8 cellular contexts compared by ENCODE assay signal in the genomic region with DNA sequence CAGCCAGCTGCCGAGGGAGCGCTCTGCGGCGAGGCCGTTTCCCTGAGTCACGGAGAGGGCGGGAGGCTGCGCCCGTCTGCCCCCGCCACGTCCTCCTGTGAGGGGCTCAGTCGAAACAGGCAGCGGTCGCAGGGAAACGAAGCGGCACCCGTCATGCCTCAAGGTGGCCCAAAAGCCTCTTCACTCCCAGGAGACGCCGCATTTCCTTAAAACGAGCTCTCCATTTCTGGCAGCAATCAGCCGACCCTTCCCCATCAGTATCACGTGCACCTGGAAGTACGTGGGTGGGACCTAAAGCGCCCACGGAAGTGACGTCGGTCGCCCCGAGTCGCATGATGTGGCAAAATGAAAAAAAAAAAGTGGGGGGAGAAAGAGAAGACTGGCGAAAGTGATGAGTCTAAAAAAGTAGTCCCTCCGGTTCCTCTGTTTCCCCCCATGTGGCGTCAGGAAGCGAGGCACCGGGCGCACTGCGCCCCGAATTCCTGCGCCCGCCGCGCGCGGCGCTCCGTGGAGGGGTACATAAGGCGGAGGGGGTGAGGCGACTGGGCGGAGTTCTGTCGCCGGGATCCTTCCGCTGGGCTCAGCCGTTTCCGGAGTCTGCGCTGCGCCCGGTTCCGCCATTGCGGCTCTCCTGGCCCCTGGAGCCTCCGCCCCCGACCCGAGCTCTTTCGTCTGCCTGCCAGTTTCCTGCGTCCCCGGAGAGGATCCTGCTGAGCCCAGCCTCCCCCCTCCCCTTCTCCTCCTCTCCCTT. TPM values are rescaled to one million over a fixed set of nuclear protein-coding genes. Genes with fewer than 3 reads are reported as not detected.
DNase-seq lines count a peak whose midpoint lies in the region; TF ChIP-seq lines count a peak whose summit lies in the region.

Gene CLTC (plus strand): TSS at position 583 of the 751 bp plus-strand sequence. CDS start 237 bp downstream, outside the sequence.

- H3K9ac ChIP-seq in SK-N-SH: peak within 1 kb of the TSS; percentile 99

- no peaks in the 10 kb centered on the region for H3K9me3 ChIP-seq in SK-N-SH

- H3K9me3 Mint-ChIP-seq in HFFc6: no peaks in the 10 kb centered on the region

- H3K27ac ChIP-seq in SK-N-SH (ENCODE audit: low read depth in 2 of 2, low read length in 1 of 2): peak within 1 kb of the TSS; percentile 98 to 99

- under 1% methylated on average over 44 of the region's 65 CpGs for WGBS in SK-N-SH (ENCODE audit: low lambda C conversion rate)

- no peaks in the 10 kb centered on the region; the same call in 1 of the 2 replicates for H3K27me3 Mint-ChIP-seq in HFFc6 (ENCODE audit: insufficient read depth)

- H3K36me3 ChIP-seq in SK-N-SH (replicated peaks in 1 of 2; ENCODE audit: control insufficient read depth in 1 of 2, insufficient read depth in 2 of 2, low read length in 1 of 2): peaks cover 16 to 28% of the 10 kb centered on the region in 2 experiments

- peak in 1 of 2 experiments; percentile 62; a peak in 2 of 4 replicates for TF ChIP-seq EP300 in SK-N-SH (IDR thresholded peaks at IDR 0.05; ENCODE audit: borderline replicate concordance in 1 of 2, low read depth in 1 of 2, low read length in 1 of 2)

- H3F3A ChIP-seq in SK-N-SH (replicated peaks; ENCODE audit: insufficient read depth): peaks cover 11% of the 10 kb centered on the region

- H3K4me1 ChIP-seq in SK-N-SH (ENCODE audit: control insufficient read depth in 1 of 2, insufficient read depth in 2 of 2, low read depth in 1 of 2, low read length in 1 of 2): peaks cover 24 to 28% of the 10 kb centered on the region in 2 experiments; a peak in 3 of 4 replicates

- H4K20me1 ChIP-seq in SK-N-SH (ENCODE audit: insufficient read depth): peaks cover 39% of the 10 kb centered on the region

- TF ChIP-seq CTCF in HFFc6 (IDR thresholded peaks at IDR 0.05): no peak; the same call in 1 of the 2 replicates
- TF ChIP-seq CTCF in NB4 (IDR thresholded peaks at IDR 0.05; ENCODE audit: low read depth, low read length): no peak
- TF ChIP-seq CTCF in SK-N-SH (IDR thresholded peaks at IDR 0.05): no peak; the same call in 1 of the 2 replicates

- peaks cover 33% of the 10 kb centered on the region for H3K36me3 Mint-ChIP-seq in HFFc6 (ENCODE audit: low read depth)

- CTCF ChIA-PET in SK-N-SH (lab: Yijun Ruan, JAX): interaction anchor here (0.6 to 2.0 kb wide), 7 partner anchors 12 to 290 kb away, joined by 3 to 8 read pairs (median 4); no protein-coding TSS in a partner anchor

- TF ChIP-seq POLR2A in NB4 (IDR thresholded peaks at IDR 0.05; ENCODE audit: extremely low read depth, insufficient read length): peak; percentile 48

- TF ChIP-seq RAD21 in SK-N-SH (IDR thresholded peaks at IDR 0.05; ENCODE audit: low read length): no peak; the same call in 1 of the 2 replicates

- peak within 1 kb of the TSS; percentile 95 for H3K4me3 Mint-ChIP-seq in HFFc6

- peak within 1 kb of the TSS; percentile 66; the same call in 1 of the 2 replicates for H2AFZ ChIP-seq in SK-N-SH (ENCODE audit: low read depth)

- no peaks in the 10 kb centered on the region for H3K27me3 ChIP-seq in SK-N-SH (ENCODE audit: insufficient read depth)

- peak within 1 kb of the TSS; percentile 98 for H3K4me3 ChIP-seq in NB4 (ENCODE audit: low read depth, low read length)
- peak within 1 kb of the TSS; percentile 94 to 97 for H3K4me3 ChIP-seq in SK-N-SH (ENCODE audit: low read depth in 2 of 2, low read length in 1 of 2)

- H3K9me2 ChIP-seq in SK-N-SH: no peaks in the 10 kb centered on the region

- peak within 1 kb of the TSS; percentile 100 for H3K27ac Mint-ChIP-seq in HFFc6

- DNase-seq in GM04503 (ENCODE audit: low read depth): peak; percentile 89
- DNase-seq in HFFc6: peak; percentile 96
- peak; percentile 96 for DNase-seq in NB4 (ENCODE audit: low read depth)
- DNase-seq in SK-N-SH: peak; percentile 94
- DNase-seq in activated naive CD4-positive, alpha-beta T cell treated with anti-CD3 and anti-CD28 coated beads, Interleukin-2, amount 50 U/mL, for 16 hours: peak; percentile 94
- DNase-seq in germinal center (ENCODE audit: low spot score): peak; percentile 90
- peak; percentile 93 for DNase-seq in non-pigmented ciliary epithelial cell (ENCODE audit: low read depth)
- DNase-seq in superior temporal gyrus (ENCODE audit: extremely low spot score): peak; percentile 98

- H3K4me2 ChIP-seq in SK-N-SH: peak within 1 kb of the TSS; percentile 92

- H3K4me1 Mint-ChIP-seq in HFFc6 (ENCODE audit: low read depth): peaks cover 52% of the 10 kb centered on the region

- POLR2A ChIA-PET in SK-N-SH (lab: Yijun Ruan, JAX): interaction anchor here (0.6 to 2.4 kb wide), 15 partner anchors 15 to 194 kb away, joined by 3 to 13 read pairs (median 4); partner anchors contain the start of genes DHX40, PTRH2 and VMP1

- peaks cover 75% of the 10 kb centered on the region for H3K79me2 ChIP-seq in SK-N-SH (ENCODE audit: insufficient read depth)

TF ChIP-seq in SK-N-SH, 30 proteins besides CTCF, POLR2A, EP300 and RAD21 (continues in another document):
- TF ChIP-seq USF1 (IDR thresholded peaks at IDR 0.05; ENCODE audit: borderline replicate concordance, low read depth) (peak; percentile 91), RFX5 (IDR thresholded peaks at IDR 0.05; ENCODE audit: low read length) (peak; percentile 43; the same call in 1 of the 2 replicates), YY1 (IDR thresholded peaks at IDR 0.05; ENCODE audit: low read depth) (peak; percentile 95), USF2 (IDR thresholded peaks at IDR 0.05; ENCODE audit: borderline replicate concordance, low read depth, low read length) (peak; percentile 65), FOXJ3 (CRISPR knock-in tag; IDR thresholded peaks at IDR 0.05) (no peak), TEAD4 (IDR thresholded peaks at IDR 0.05; ENCODE audit: borderline replicate concordance, insufficient read depth) (peak; percentile 82; the same call in 1 of the 2 replicates), FOSL2 (IDR thresholded peaks at IDR 0.05; ENCODE audit: borderline replicate concordance, low read depth) (peak; percentile 20; the same call in 1 of the 2 replicates), NFIC (IDR thresholded peaks at IDR 0.05; ENCODE audit: borderline replicate concordance) (peak; percentile 34; the same call in 1 of the 2 replicates), MEF2A (IDR thresholded peaks at IDR 0.05; ENCODE audit: borderline replicate concordance, low read depth) (peak; percentile 62; the same call in 1 of the 2 replicates), RCOR1 (IDR thresholded peaks at IDR 0.05; ENCODE audit: low read length) (peak; percentile 47; the same call in 1 of the 2 replicates), POLR2AphosphoS5 (IDR thresholded peaks at IDR 0.05; ENCODE audit: low read depth, low read length) (peak; percentile 96)
- TF ChIP-seq, protein P1, sequence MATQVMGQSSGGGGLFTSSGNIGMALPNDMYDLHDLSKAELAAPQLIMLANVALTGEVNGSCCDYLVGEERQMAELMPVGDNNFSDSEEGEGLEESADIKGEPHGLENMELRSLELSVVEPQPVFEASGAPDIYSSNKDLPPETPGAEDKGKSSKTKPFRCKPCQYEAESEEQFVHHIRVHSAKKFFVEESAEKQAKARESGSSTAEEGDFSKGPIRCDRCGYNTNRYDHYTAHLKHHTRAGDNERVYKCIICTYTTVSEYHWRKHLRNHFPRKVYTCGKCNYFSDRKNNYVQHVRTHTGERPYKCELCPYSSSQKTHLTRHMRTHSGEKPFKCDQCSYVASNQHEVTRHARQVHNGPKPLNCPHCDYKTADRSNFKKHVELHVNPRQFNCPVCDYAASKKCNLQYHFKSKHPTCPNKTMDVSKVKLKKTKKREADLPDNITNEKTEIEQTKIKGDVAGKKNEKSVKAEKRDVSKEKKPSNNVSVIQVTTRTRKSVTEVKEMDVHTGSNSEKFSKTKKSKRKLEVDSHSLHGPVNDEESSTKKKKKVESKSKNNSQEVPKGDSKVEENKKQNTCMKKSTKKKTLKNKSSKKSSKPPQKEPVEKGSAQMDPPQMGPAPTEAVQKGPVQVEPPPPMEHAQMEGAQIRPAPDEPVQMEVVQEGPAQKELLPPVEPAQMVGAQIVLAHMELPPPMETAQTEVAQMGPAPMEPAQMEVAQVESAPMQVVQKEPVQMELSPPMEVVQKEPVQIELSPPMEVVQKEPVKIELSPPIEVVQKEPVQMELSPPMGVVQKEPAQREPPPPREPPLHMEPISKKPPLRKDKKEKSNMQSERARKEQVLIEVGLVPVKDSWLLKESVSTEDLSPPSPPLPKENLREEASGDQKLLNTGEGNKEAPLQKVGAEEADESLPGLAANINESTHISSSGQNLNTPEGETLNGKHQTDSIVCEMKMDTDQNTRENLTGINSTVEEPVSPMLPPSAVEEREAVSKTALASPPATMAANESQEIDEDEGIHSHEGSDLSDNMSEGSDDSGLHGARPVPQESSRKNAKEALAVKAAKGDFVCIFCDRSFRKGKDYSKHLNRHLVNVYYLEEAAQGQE (IDR thresholded peaks at IDR 0.05; ENCODE audit: low read depth, low read length): peak; percentile 70; the same call in 1 of the 2 replicates
- TF ChIP-seq, protein P2, sequence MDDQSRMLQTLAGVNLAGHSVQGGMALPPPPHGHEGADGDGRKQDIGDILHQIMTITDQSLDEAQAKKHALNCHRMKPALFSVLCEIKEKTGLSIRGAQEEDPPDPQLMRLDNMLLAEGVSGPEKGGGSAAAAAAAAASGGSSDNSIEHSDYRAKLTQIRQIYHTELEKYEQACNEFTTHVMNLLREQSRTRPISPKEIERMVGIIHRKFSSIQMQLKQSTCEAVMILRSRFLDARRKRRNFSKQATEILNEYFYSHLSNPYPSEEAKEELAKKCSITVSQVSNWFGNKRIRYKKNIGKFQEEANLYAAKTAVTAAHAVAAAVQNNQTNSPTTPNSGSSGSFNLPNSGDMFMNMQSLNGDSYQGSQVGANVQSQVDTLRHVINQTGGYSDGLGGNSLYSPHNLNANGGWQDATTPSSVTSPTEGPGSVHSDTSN (IDR thresholded peaks at IDR 0.05): peak; percentile 95

RNA-seq across cellular contexts. Expression of gene CLTC, which starts in this region (rescaled TPM):
- 100 to 1,000 TPM; 354 to 460 (median 397) TPM for total RNA-seq in HFFc6 (2021; fragmentation: NEBNext Ultra II Directional; extraction: Animal tissue kit (Norgen Biotek cat#: 25700))
- polyA plus RNA-seq in SK-N-SH (2012; rRNA removed): 160 and 217 TPM in 2 replicates
- polyA plus RNA-seq in SK-N-SH (2012; cell fraction: cytosol; rRNA removed): 239 and 240 TPM in 2 replicates
- 142 and 257 TPM in 2 replicates for polyA plus RNA-seq in SK-N-SH (2012; cell fraction: nucleus; rRNA removed)

Comparison
In these comparisons a context has a peak if more than half of its experiments do, and no peak if none do; other contexts are left out.
1. Peak in every context shown above with its lines: DNase-seq, H3K4me3 ChIP-seq and H3K27ac ChIP-seq.